Comparison of ENCODE assay signal across 28 cellular contexts in the genomic region with DNA sequence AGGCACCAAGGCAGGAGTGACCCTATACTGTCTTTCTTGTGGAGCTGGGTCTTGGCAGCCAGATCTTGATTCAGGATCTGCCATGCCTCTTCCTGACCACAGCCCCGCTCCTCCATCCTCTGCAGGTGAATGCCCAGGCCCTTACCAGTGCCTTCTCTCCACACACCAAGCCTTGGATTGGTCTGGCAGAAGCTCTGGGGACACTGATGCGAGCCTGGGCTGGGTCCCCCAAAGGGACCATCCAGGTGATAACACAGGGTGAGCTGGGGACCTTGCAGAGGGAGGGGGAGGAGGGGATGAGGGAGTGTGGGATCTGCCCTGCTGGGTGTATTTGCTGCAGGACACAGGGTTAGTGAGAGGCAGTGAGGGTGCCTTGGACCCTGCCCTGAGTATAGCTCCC. TPM values are rescaled to one million over a fixed set of nuclear protein-coding genes. Genes with fewer than 3 reads are reported as not detected.
"Had no signal": no experiment of that assay in that cellular context is flagged by ENCODE, and none has a peak within 500 bp of the region (broad histone marks: within the 10 kb centered on the region; RNA-seq: fewer than 3 reads in every experiment).

No MANE protein-coding gene starts in this region.

- H3K27ac Mint-ChIP-seq: activated CD4-positive, alpha-beta T cell treated with anti-CD3 and anti-CD28 coated beads, Interleukin-2, amount 10 ng/mL, durations not matched to agents 24 days and 14 days; activated naive CD4-positive, alpha-beta T cell treated with anti-CD3 and anti-CD28 coated beads, Interleukin-2, amount 10 ng/mL, durations not matched to agents 7 days and 5 days; activated T-helper 17 cell treated with anti-CD3 and anti-CD28 coated beads, Interleukin-2, amount 50 U/mL, for 72 hours; T-helper 17 cell had no signal

- H3K4me1 Mint-ChIP-seq: activated T-helper 17 cell treated with anti-CD3 and anti-CD28 coated beads, Interleukin-2, amount 50 U/mL, for 72 hours had no signal

- H3K4me3 ChIP-seq: K562 had no signal

- H3K27me3 ChIP-seq: brain microvascular endothelial cell had no signal

- H3K4me3 Mint-ChIP-seq: activated CD4-positive, alpha-beta T cell treated with anti-CD3 and anti-CD28 coated beads, Interleukin-2, amount 10 ng/mL, durations not matched to agents 24 days and 14 days; activated naive CD4-positive, alpha-beta T cell treated with anti-CD3 and anti-CD28 coated beads, Interleukin-2, amount 10 ng/mL, durations not matched to agents 7 days and 5 days; activated naive CD8-positive, alpha-beta T cell treated with anti-CD3 and anti-CD28 coated beads for 36 hours; activated T-helper 17 cell treated with anti-CD3 and anti-CD28 coated beads, Interleukin-2, amount 50 U/mL, for 72 hours; T-helper 17 cell; WTC11 had no signal

- DNase-seq: activated CD4-positive, alpha-beta T cell treated with anti-CD3 and anti-CD28 coated beads for 1 hour; activated CD4-positive, alpha-beta T cell treated with anti-CD3 and anti-CD28 coated beads, Interleukin-2, amount 10 ng/mL, durations not matched to agents 24 days and 14 days; activated CD4-positive, alpha-beta T cell treated with anti-CD3 and anti-CD28 coated beads, Interleukin-2, amount 50 U/mL, for 48 hours; activated gamma-delta T cell; activated naive CD4-positive, alpha-beta T cell treated with anti-CD3 and anti-CD28 coated beads, Interleukin-2, amount 10 ng/mL, durations not matched to agents 7 days and 5 days; activated naive CD8-positive, alpha-beta T cell treated with anti-CD3 and anti-CD28 coated beads for 36 hours; activated T-cell treated with anti-CD3 and anti-CD28 coated beads for 4 hours; activated T-cell treated with anti-CD3 and anti-CD28 coated beads, Interleukin-2, amount 50 U/mL, for 48 hours; brain microvascular endothelial cell; Karpas-422; MM.1S; NCI-H1105; NCI-H1436; NCI-H1694 treated with DMSO at 0.1 percent for 48 hours; NCI-H2029 treated with DMSO at 0.1 percent for 48 hours; NCI-H345; NCI-H510A; NCI-H526 treated with DMSO at 0.1 percent for 48 hours; NCI-H82; SIG-M5; T-helper 17 cell; T-helper 9 cell had no signal

- H3K27me3 Mint-ChIP-seq: activated CD4-positive, alpha-beta T cell treated with anti-CD3 and anti-CD28 coated beads, Interleukin-2, amount 10 ng/mL, durations not matched to agents 24 days and 14 days; activated naive CD4-positive, alpha-beta T cell treated with anti-CD3 and anti-CD28 coated beads, Interleukin-2, amount 10 ng/mL, durations not matched to agents 7 days and 5 days; activated naive CD8-positive, alpha-beta T cell treated with anti-CD3 and anti-CD28 coated beads for 36 hours had no signal

- H3K27ac ChIP-seq: brain microvascular endothelial cell had no signal

- H3K9me3 Mint-ChIP-seq: activated CD4-positive, alpha-beta T cell treated with anti-CD3 and anti-CD28 coated beads, Interleukin-2, amount 10 ng/mL, durations not matched to agents 24 days and 14 days; activated naive CD4-positive, alpha-beta T cell treated with anti-CD3 and anti-CD28 coated beads, Interleukin-2, amount 10 ng/mL, durations not matched to agents 7 days and 5 days; activated naive CD8-positive, alpha-beta T cell treated with anti-CD3 and anti-CD28 coated beads for 36 hours; activated T-helper 17 cell treated with anti-CD3 and anti-CD28 coated beads, Interleukin-2, amount 50 U/mL, for 72 hours; WTC11 had no signal

RNA-seq across cellular contexts. Expression of a gene that starts 28.4 kb away (rescaled TPM):
- total RNA-seq: activated CD4-positive, alpha-beta T cell treated with anti-CD3 and anti-CD28 coated beads, Interleukin-2, amount 10 ng/mL, durations not matched to agents 24 days and 14 days; activated CD8-positive, alpha-beta memory T cell treated with anti-CD3 and anti-CD28 coated beads for 36 hours; activated naive CD8-positive, alpha-beta T cell treated with anti-CD3 and anti-CD28 coated beads for 36 hours; activated T-helper 17 cell treated with anti-CD3 and anti-CD28 coated beads, Interleukin-2, amount 50 U/mL, for 72 hours; OCI-LY7; RPMI7951; T-helper 17 cell had no signal
- polyA plus RNA-seq: K562 had no signal
